14 cellular contexts compared by ENCODE assay signal in genomic region chr19:46261501-46261900, GRCh38. TPM values are rescaled to one million over a fixed set of nuclear protein-coding genes. Genes with fewer than 3 reads are reported as not detected.
DNase-seq lines count a peak whose midpoint lies in the region; ATAC-seq, FAIRE-seq and TF ChIP-seq lines count a peak whose summit lies in the region.
"Not testable (repeated sequence)": the region's sequence is repeated elsewhere in the genome, so short reads cannot be mapped to it uniquely, and the experiment has no call there.
"Had no signal": no experiment of that assay in that cellular context is flagged by ENCODE, and none has a peak within 500 bp of the region (broad histone marks: within the 10 kb centered on the region; RNA-seq: fewer than 3 reads in every experiment).

No MANE protein-coding gene starts in this region.

- not testable (repeated sequence) for H3K9ac ChIP-seq in keratinocyte (ENCODE audit: control insufficient read depth, extremely low read depth, insufficient read depth, low read length); neuronal stem cell (ENCODE audit: low read depth, low read length, poor library complexity)

- not testable (repeated sequence) for H3K36me3 ChIP-seq in MG63; RWPE2 (ENCODE audit: low read depth); keratinocyte (ENCODE audit: control insufficient read depth in 2 of 2, extremely low read depth in 1 of 2, insufficient read depth in 2 of 2, low read length in 2 of 2); neuronal stem cell (replicated peaks in 1 of 2; ENCODE audit: control insufficient read depth in 2 of 2, insufficient read depth in 2 of 2, low read length in 2 of 2)

- H3K4me3 ChIP-seq in MG63; RWPE2 (ENCODE audit: severe bottlenecking); epithelial cell of esophagus (ENCODE audit: low read length); keratinocyte (ENCODE audit: control insufficient read depth in 2 of 3, extremely low read depth in 1 of 3, insufficient read depth in 2 of 3, low read depth in 1 of 3, low read length in 3 of 3); neuronal stem cell (ENCODE audit: low read length in 2 of 2): not testable (repeated sequence)

- FAIRE-seq in keratinocyte (lab: Jason Lieb, UNC), result peak; percentile 83

- not testable (repeated sequence) for H3K27ac ChIP-seq in RWPE2 (ENCODE audit: poor library complexity, severe bottlenecking); keratinocyte (ENCODE audit: control insufficient read depth, insufficient read depth, low read length); neuronal stem cell (replicated peaks; ENCODE audit: low read length)

- not testable (repeated sequence) for H2AK5ac ChIP-seq in neuronal stem cell (ENCODE audit: low read depth, low read length)

- not testable (repeated sequence) for H2AFZ ChIP-seq in keratinocyte (ENCODE audit: control insufficient read depth, low read length); neuronal stem cell (ENCODE audit: low read length)

- H2BK120ac ChIP-seq in neuronal stem cell (ENCODE audit: low read depth, low read length), result not testable (repeated sequence)

- peak overlapping the region; percentile 75 for H2BK5ac ChIP-seq in neuronal stem cell (ENCODE audit: low read length)

- H3K9me1 ChIP-seq in keratinocyte (ENCODE audit: control insufficient read depth, extremely low read depth, insufficient read depth, low read length), result not testable (repeated sequence)

- peak; percentile 40; the same call in 2 of the 3 replicates for ATAC-seq in RWPE2 (ENCODE audit: low read depth)

- TF ChIP-seq CTCF in RWPE2 (IDR thresholded peaks at IDR 0.05; ENCODE audit: poor library complexity, severe bottlenecking); epithelial cell of esophagus (IDR thresholded peaks at IDR 0.05; ENCODE audit: insufficient read depth, low read depth, low read length, missing control alignments); keratinocyte (optimal IDR thresholded peaks at IDR 0.05 in 1 of 3, IDR thresholded peaks at IDR 0.05 in 1 of 3, conservative IDR thresholded peaks at IDR 0.05 in 1 of 3; ENCODE audit: extremely low read depth in 1 of 3, insufficient read depth in 2 of 3, low read length in 3 of 3): not testable (repeated sequence)

- not testable (repeated sequence) for H3K79me1 ChIP-seq in neuronal stem cell (ENCODE audit: low read depth, low read length)

- DNase-seq in DMS53 (lab: John Stamatoyannopoulos, UW) (peak; percentile 32), MG63 (peak; percentile 48), epithelial cell of esophagus (ENCODE audit: low read depth) (peak; percentile 55)
- DNase-seq in RWPE2 (ENCODE audit: low spot score); keratinocyte (ENCODE audit: low read depth, low spot score); neuronal stem cell (ENCODE audit: low spot score): not testable (repeated sequence)

- H3K4ac ChIP-seq in neuronal stem cell (ENCODE audit: low read length), result not testable (repeated sequence)

- H4K8ac ChIP-seq in neuronal stem cell (ENCODE audit: low read depth, low read length), result not testable (repeated sequence)

- H3K9me3 ChIP-seq in MG63; RWPE2 (ENCODE audit: severe bottlenecking); keratinocyte (ENCODE audit: control insufficient read depth, low read depth, low read length); neuronal stem cell (replicated peaks in 1 of 2; ENCODE audit: control insufficient read depth in 2 of 2, insufficient read depth in 1 of 2, low read depth in 1 of 2, low read length in 2 of 2): not testable (repeated sequence)

- WGBS in neuronal stem cell (ENCODE audit: extremely low coverage in 2 of 2, insufficient read length in 2 of 2, insufficient replicate concordance in 1 of 2), 2 donors, result no CpG with 5 or more reads among the region's 7 CpGs

- not testable (repeated sequence) for H3K23ac ChIP-seq in neuronal stem cell (ENCODE audit: low read depth, low read length, poor library complexity)

- H3K18ac ChIP-seq in neuronal stem cell (ENCODE audit: low read length), result not testable (repeated sequence)

- not testable (repeated sequence) for H4K20me1 ChIP-seq in keratinocyte (ENCODE audit: control insufficient read depth, extremely low read depth, insufficient read depth, low read length)

- H3K27me3 ChIP-seq in MG63 (peaks cover 33% of the 10 kb centered on the region), keratinocyte (ENCODE audit: control insufficient read depth, extremely low read depth, insufficient read depth, low read length) (peaks cover 39% of the 10 kb centered on the region)
- not testable (repeated sequence) for H3K27me3 ChIP-seq in RWPE2 (ENCODE audit: insufficient read depth, poor library complexity, severe bottlenecking); neuronal stem cell (ENCODE audit: control insufficient read depth in 3 of 3, insufficient read depth in 3 of 3, low read depth in 1 of 3, low read length in 3 of 3)

- not testable (repeated sequence) for H2BK15ac ChIP-seq in neuronal stem cell (ENCODE audit: low read length)

- not testable (repeated sequence) for H3K14ac ChIP-seq in neuronal stem cell (ENCODE audit: low read length)

- not testable (repeated sequence) for H3K79me2 ChIP-seq in keratinocyte (ENCODE audit: control insufficient read depth, insufficient read depth, low read length)

- H3K4me2 ChIP-seq in keratinocyte (ENCODE audit: control insufficient read depth, extremely low read depth, insufficient read depth, low read depth, low read length); neuronal stem cell (ENCODE audit: insufficient read depth, low read length, poor library complexity, severe bottlenecking): not testable (repeated sequence)

- not testable (repeated sequence) for H4K91ac ChIP-seq in neuronal stem cell (ENCODE audit: low read depth, low read length, poor library complexity)

- peak overlapping the region; percentile 24 for H2BK12ac ChIP-seq in neuronal stem cell (ENCODE audit: low read length)

- dilution Hi-C loops in keratinocyte (cut with MboI; ENCODE audit: extremely low pct_ligation_motif_present, low sequenced_read_pairs), result not testable (repeated sequence)

- H3K4me1 ChIP-seq in RWPE2 (ENCODE audit: insufficient read depth, poor library complexity, severe bottlenecking), result peaks cover 12% of the 10 kb centered on the region
- H3K4me1 ChIP-seq in keratinocyte (ENCODE audit: control insufficient read depth, extremely low read depth, insufficient read depth, low read length), result peaks cover 13% of the 10 kb centered on the region
- H3K4me1 ChIP-seq in neuronal stem cell (ENCODE audit: control insufficient read depth in 2 of 2, insufficient read depth in 1 of 2, low read depth in 1 of 2, low read length in 2 of 2), result not testable (repeated sequence)

RNA-seq across cellular contexts. Expression of gene IGFL1, which starts 32.0 kb away (rescaled TPM):
- total RNA-seq in MG63 (2014; rRNA removed; shearing (Covaris generic); ENCODE audit: low replicate concordance), result not detected in 2 replicates
- polyA plus RNA-seq in keratinocyte, result 14.0 to 86.6 TPM (median 21.3 TPM) in 3 replicates
- 176 TPM for polyA plus RNA-seq in keratinocyte (2011; ENCODE audit: low read depth)
- polyA plus RNA-seq in keratinocyte (2011; cell fraction: cytosol; rRNA removed), result 43.5 and 56.0 TPM in 2 replicates
- 37.3 and 41.1 TPM in 2 replicates for polyA plus RNA-seq in keratinocyte (2011; cell fraction: nucleus; rRNA removed)
- polyA plus RNA-seq in keratinocyte (2012; ENCODE audit: low replicate concordance), result 17.2 and 447 TPM in 2 replicates
- 11.8 to 106 TPM (median 30.7 TPM) in 3 replicates for polyA minus RNA-seq in keratinocyte
- 32.8 TPM for polyA minus RNA-seq in keratinocyte (2011; cell fraction: cytosol; rRNA and poly(A)+ RNA removed)
- polyA minus RNA-seq in keratinocyte (2011; cell fraction: nucleus; rRNA and poly(A)+ RNA removed), result 16.1 and 18.7 TPM in 2 replicates
- polyA plus RNA-seq in neuronal stem cell (2013, experiment 1 of 2), result not detected
- not detected for polyA plus RNA-seq in neuronal stem cell (2013, experiment 2 of 2)
- total RNA-seq: A673; Calu3; CD4-positive, alpha-beta memory T cell; GM12878; GM23338; H4; H9 had no signal
- polyA plus RNA-seq: BJ; CD4-positive, alpha-beta memory T cell; GM12878; GM23338 had no signal

RNA-seq across cellular contexts. Expression of gene HIF3A, which starts 35.3 kb away (rescaled TPM):
- total RNA-seq in MG63 (2014; rRNA removed; shearing (Covaris generic); ENCODE audit: low replicate concordance), result not detected in 2 replicates
- 0.01 TPM in 1 of 3 replicates, not detected in the others for polyA plus RNA-seq in keratinocyte
- polyA plus RNA-seq in keratinocyte (2011; ENCODE audit: low read depth), result not detected
- not detected in 2 replicates for polyA plus RNA-seq in keratinocyte (2011; cell fraction: cytosol; rRNA removed)
- not detected in 2 replicates for polyA plus RNA-seq in keratinocyte (2011; cell fraction: nucleus; rRNA removed)
- not detected in 2 replicates for polyA plus RNA-seq in keratinocyte (2012; ENCODE audit: low replicate concordance)
- not detected in 3 replicates for polyA minus RNA-seq in keratinocyte
- polyA minus RNA-seq in keratinocyte (2011; cell fraction: cytosol; rRNA and poly(A)+ RNA removed), result not detected
- not detected in 2 replicates for polyA minus RNA-seq in keratinocyte (2011; cell fraction: nucleus; rRNA and poly(A)+ RNA removed)
- polyA plus RNA-seq in neuronal stem cell (2013, experiment 1 of 2), result 26.2 TPM
- 28.6 TPM for polyA plus RNA-seq in neuronal stem cell (2013, experiment 2 of 2)
- total RNA-seq: CD4-positive, alpha-beta memory T cell; H4 had no signal
- polyA plus RNA-seq: BJ; CD4-positive, alpha-beta memory T cell had no signal
